ENCODE assay signal across 1 cellular context in the genomic region with DNA sequence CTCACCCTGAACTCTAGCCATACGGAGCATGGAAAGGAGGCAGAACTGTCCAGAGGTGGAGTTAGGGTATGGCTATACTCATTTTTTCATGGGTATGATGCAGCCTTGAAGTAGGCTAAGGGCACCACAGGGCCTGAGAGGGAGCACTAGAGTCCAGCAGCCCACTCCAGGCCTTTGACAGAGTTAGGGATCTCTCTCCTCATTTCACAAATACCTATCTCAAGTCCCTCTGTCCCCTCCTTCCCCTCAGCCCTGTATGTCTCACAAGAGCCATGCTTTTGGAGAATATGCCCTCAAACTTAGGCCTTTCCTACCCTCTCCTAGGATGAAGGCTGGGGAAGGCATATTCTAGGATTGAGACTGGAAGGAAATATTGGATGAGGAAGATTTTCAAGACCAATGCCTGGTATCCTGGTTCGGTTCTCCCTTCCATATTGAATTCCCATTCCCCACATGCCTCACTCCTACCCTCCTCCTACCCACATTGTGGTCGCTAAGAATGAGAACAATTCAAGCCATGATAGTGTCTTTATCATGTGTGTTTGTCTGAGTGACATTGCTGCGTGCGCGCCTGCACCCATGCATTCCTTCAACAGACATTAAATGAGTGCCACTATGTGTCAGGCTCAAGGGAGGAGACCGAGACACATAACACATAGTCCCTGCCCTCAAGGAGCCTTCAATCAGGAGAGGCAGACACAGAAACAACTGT.
TF ChIP-seq lines count a peak whose summit lies in the region.

No MANE protein-coding gene starts in this region.

TF ChIP-seq in IMR-90, 13 proteins besides CTCF, POLR2A, EP300 and RAD21:
- TF ChIP-seq BHLHE40 (IDR thresholded peaks at IDR 0.05; ENCODE audit: low read depth, low read length): no peak
